In the genomic region with DNA sequence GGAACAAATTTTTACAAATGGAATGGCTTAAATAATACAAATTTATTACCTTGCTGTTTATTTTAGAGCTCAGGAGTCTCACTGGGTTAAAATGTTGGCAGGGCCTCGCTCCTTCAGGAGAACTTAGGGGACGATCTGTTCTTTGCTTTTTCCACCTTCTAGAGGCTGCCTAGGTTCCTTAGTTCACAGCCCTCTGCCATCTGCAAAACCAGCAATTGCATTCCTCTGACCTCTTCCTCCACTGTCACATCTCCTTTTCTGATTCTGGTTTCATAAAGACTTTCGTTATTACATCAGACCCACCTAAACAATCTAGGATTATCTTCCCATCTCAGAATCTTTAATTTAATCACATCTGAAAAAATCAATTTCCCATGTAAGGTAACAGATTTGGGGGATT, we compare ENCODE assay signal across 16 cellular contexts.
"Had no signal": no experiment of that assay in that cellular context is flagged by ENCODE, and none has a peak within 500 bp of the region (broad histone marks: within the 10 kb centered on the region; RNA-seq: fewer than 3 reads in every experiment).

No MANE protein-coding gene starts in this region.

- DNase-seq: dermis blood vessel endothelial cell; effector memory CD4-positive, alpha-beta T cell; foreskin keratinocyte; heart left ventricle; kidney; natural killer cell; occipital lobe; ovary; posterior cingulate gyrus; psoas muscle; right cardiac atrium; sigmoid colon; spleen; stimulated activated CD4-positive, alpha-beta T cell treated with anti-CD3 and anti-CD28 coated beads, Interleukin-4, amount 100 ng/mL, for 4 hours; stimulated activated naive B cell treated with anti-CD40 and anti-IgM and Interleukin-4, amounts not matched to agents 10 μg/mL and 1 μg/mL and 100 μg/mL, for 72 hours; upper lobe of left lung had no signal
